8 cellular contexts compared by ENCODE assay signal in the genomic region with DNA sequence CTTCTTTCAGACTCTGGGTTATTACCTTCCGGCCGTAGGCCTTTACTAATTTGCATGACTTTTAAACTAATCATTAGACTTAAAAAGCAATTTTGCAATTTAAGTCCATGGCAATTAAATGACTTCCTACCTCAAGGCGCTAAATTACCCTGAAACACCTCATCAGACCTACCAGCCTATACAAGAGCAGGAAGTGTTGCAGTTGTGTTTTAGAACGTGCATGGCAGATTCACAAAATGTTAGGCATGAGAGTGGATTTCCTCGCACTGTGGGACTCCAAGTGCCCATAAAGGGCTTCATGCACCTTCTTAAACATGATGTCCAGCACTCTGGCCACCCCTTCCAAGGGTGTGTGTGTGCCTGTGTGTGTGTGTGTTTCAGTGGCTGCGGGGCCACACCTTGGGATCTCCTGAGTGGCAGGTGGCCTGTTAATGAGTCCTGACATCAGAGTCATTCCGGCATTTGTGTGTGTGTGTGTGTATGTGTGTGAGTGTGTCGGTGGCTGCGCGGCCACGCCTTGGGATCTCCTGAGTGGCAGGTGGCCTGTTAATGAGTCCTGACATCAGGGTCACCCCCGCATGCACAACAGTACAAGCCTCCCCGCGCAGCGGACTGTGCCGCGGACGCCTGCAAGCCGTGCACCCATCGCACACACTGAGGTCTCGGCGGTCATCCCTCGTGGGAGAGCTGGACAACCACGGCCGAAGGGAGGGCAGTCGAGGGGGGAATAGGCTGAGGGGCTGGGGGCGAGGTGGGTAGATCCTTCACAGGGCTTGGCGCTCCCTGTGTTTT. TPM values are rescaled to one million over a fixed set of nuclear protein-coding genes. Genes with fewer than 3 reads are reported as not detected.
DNase-seq lines count a peak whose midpoint lies in the region; ATAC-seq and TF ChIP-seq lines count a peak whose summit lies in the region.

No MANE protein-coding gene starts in this region.

- 4 to 10% (median 7%) methylated on average over 25 to 28 of the region's 28 CpGs for WGBS in psoas muscle, 3 donors

- H3K4me3 ChIP-seq in SJCRH30 = peak overlapping the region; percentile 83
- peak overlapping the region; percentile 79 to 85 for H3K4me3 ChIP-seq in right atrium auricular region
- H3K4me3 ChIP-seq in psoas muscle = peak overlapping the region; percentile 93

- DNase-seq in Calu3 (peak; percentile 60), HT1080 (ENCODE audit: low read depth) (peak; percentile 11), SJCRH30 (peak; percentile 41 to 53), right atrium auricular region (ENCODE audit: low spot score) (no peak), psoas muscle (peak; percentile 44 to 76), A172 (ENCODE audit: low spot score) (no peak)
- DNase-seq in activated naive CD8-positive, alpha-beta T cell treated with anti-CD3 and anti-CD28 coated beads, Interleukin-2, amount 50 U/mL, for 24 hours = peak; percentile 51

- no peaks in the 10 kb centered on the region for H3K27me3 Mint-ChIP-seq in Calu3 (ENCODE audit: unreplicated experiment)
- H3K27me3 Mint-ChIP-seq in activated naive CD8-positive, alpha-beta T cell treated with anti-CD3 and anti-CD28 coated beads, Interleukin-2, amount 50 U/mL, for 24 hours = peaks cover 2% of the 10 kb centered on the region

- ATAC-seq in GM21390 (IDR thresholded peaks at IDR 0.05; ENCODE audit: unreplicated experiment) (peak; percentile 44), psoas muscle (peak; percentile 48 to 66 (median 62))
- ATAC-seq in activated naive CD8-positive, alpha-beta T cell treated with anti-CD3 and anti-CD28 coated beads, Interleukin-2, amount 50 U/mL, for 24 hours = peak; percentile 54

- intact Hi-C loops in Calu3 (cut with micrococcal nuclease; ENCODE audit: unreplicated experiment) (loop anchor here (1.0 to 5.0 kb wide), 2 partner anchors 39 to 86 kb away; no protein-coding TSS in a partner anchor), psoas muscle (cut with DNase I) (loop anchor here (1.0 to 5.0 kb wide), 2 partner anchors 82 to 84 kb away; a partner anchor contains a TSS)

- BruUV-seq in Calu3 (replicated peaks; lab: Mats Ljungman, UMichigan) = no TSS peak

- H3K9me3 ChIP-seq in SJCRH30 (replicated peaks) = no peaks in the 10 kb centered on the region
- no peaks in the 10 kb centered on the region for H3K9me3 ChIP-seq in right atrium auricular region
- H3K9me3 ChIP-seq in psoas muscle = no peaks in the 10 kb centered on the region

- H3K9me3 Mint-ChIP-seq in Calu3 (ENCODE audit: low read depth, unreplicated experiment) = peaks cover 7% of the 10 kb centered on the region
- H3K9me3 Mint-ChIP-seq in activated naive CD8-positive, alpha-beta T cell treated with anti-CD3 and anti-CD28 coated beads, Interleukin-2, amount 50 U/mL, for 24 hours = no peaks in the 10 kb centered on the region

- peaks cover 40% of the 10 kb centered on the region for H3K4me1 Mint-ChIP-seq in Calu3 (ENCODE audit: low read depth, unreplicated experiment)
- H3K4me1 Mint-ChIP-seq in activated naive CD8-positive, alpha-beta T cell treated with anti-CD3 and anti-CD28 coated beads, Interleukin-2, amount 50 U/mL, for 24 hours = peaks cover 47% of the 10 kb centered on the region

- H3K27ac Mint-ChIP-seq in Calu3 (ENCODE audit: unreplicated experiment) = peak overlapping the region; percentile 95
- H3K27ac Mint-ChIP-seq in activated naive CD8-positive, alpha-beta T cell treated with anti-CD3 and anti-CD28 coated beads, Interleukin-2, amount 50 U/mL, for 24 hours = peak overlapping the region; percentile 91

- no peaks in the 10 kb centered on the region for H3K27me3 ChIP-seq in SJCRH30
- H3K27me3 ChIP-seq in right atrium auricular region = no peaks in the 10 kb centered on the region
- H3K27me3 ChIP-seq in psoas muscle (ENCODE audit: insufficient read depth in 3 of 3, low read length in 2 of 3) = no peaks in the 10 kb centered on the region

- CTCF ChIA-PET in Calu3 (lab: Charles Lee) = interaction anchor here (1.7 kb wide), 1 partner anchor 14 kb away, joined by 5 read pairs; no protein-coding TSS in a partner anchor

- H3K4me3 Mint-ChIP-seq in Calu3 (ENCODE audit: low read depth, unreplicated experiment) = peak overlapping the region; percentile 93
- peak overlapping the region; percentile 90 for H3K4me3 Mint-ChIP-seq in activated naive CD8-positive, alpha-beta T cell treated with anti-CD3 and anti-CD28 coated beads, Interleukin-2, amount 50 U/mL, for 24 hours

- TF ChIP-seq CTCF in Calu3 (IDR thresholded peaks at IDR 0.05; ENCODE audit: unreplicated experiment) (no peak), right atrium auricular region (IDR thresholded peaks at IDR 0.05) (no peak), psoas muscle (IDR thresholded peaks at IDR 0.05) (no peak)

- H3K4me1 ChIP-seq in SJCRH30 (no peaks in the 10 kb centered on the region), right atrium auricular region (peaks cover 0 to 27% of the 10 kb centered on the region in 2 donors), psoas muscle (peaks cover 9% of the 10 kb centered on the region)

- H3K36me3 Mint-ChIP-seq in Calu3 (ENCODE audit: insufficient read depth, unreplicated experiment) = peaks cover 24% of the 10 kb centered on the region
- peaks cover 23% of the 10 kb centered on the region for H3K36me3 Mint-ChIP-seq in activated naive CD8-positive, alpha-beta T cell treated with anti-CD3 and anti-CD28 coated beads, Interleukin-2, amount 50 U/mL, for 24 hours (ENCODE audit: low read depth)

- H3K36me3 ChIP-seq in SJCRH30 (no peaks in the 10 kb centered on the region), right atrium auricular region (no peaks in the 10 kb centered on the region), psoas muscle (ENCODE audit: insufficient read depth in 1 of 2, low read depth in 1 of 2) (no peaks in the 10 kb centered on the region)

- peak overlapping the region; percentile 90 for H3K27ac ChIP-seq in SJCRH30
- peak overlapping the region; percentile 91 to 94 for H3K27ac ChIP-seq in right atrium auricular region
- peak overlapping the region; percentile 86 for H3K27ac ChIP-seq in psoas muscle

RNA-seq across cellular contexts. Expression of a gene that starts 0.9 kb away (rescaled TPM):
- 28.8 and 29.5 TPM in 2 replicates for total RNA-seq in Calu3 (2022)
- 17.3 and 36.5 TPM in 2 replicates for total RNA-seq in HT1080 (2014; rRNA removed; shearing (Covaris generic))
- 21.0 and 23.3 TPM in 2 replicates for polyA plus RNA-seq in HT1080 (2015; cell fraction: cytosol; rRNA removed)
- polyA plus RNA-seq in HT1080 (2015; cell fraction: nucleus; rRNA removed) = 34.4 and 39.0 TPM in 2 replicates
- total RNA-seq in SJCRH30 (2014; rRNA removed; shearing (Covaris generic)) = 23.5 and 28.9 TPM in 2 replicates
- total RNA-seq in right atrium auricular region = 10 to 100 TPM; 10.9 to 15.1 TPM
- 10 to 100 TPM in 1 of 4 donors, 1 to 10 TPM in 3; 5.9 to 13.4 (median 6.9) TPM for total RNA-seq in psoas muscle
- polyA plus RNA-seq in psoas muscle = 1 to 10 TPM; 2.5 to 4.0 (median 2.7) TPM
- total RNA-seq in A172 (2014; rRNA removed; shearing (Covaris generic)) = 9.0 and 10.7 TPM in 2 replicates

Comparison
In these comparisons a context has a peak if more than half of its experiments do, and no peak if none do; other contexts are left out.
1. DNase-seq: peak in Calu3 (single experiment), HT1080 (single experiment), SJCRH30 (2 of 2), activated naive CD8-positive, alpha-beta T cell treated with anti-CD3 and anti-CD28 coated beads, Interleukin-2, amount 50 U/mL, for 24 hours (single experiment) and psoas muscle (2 of 2); none in right atrium auricular region (single experiment) and A172 (single experiment).
2. Peak in every context shown above with its lines, with median percentiles within 50 percentile points of each other: ATAC-seq, H3K27ac ChIP-seq and H3K4me3 ChIP-seq.